Comparison of ENCODE assay signal across 24 cellular contexts in the genomic region with DNA sequence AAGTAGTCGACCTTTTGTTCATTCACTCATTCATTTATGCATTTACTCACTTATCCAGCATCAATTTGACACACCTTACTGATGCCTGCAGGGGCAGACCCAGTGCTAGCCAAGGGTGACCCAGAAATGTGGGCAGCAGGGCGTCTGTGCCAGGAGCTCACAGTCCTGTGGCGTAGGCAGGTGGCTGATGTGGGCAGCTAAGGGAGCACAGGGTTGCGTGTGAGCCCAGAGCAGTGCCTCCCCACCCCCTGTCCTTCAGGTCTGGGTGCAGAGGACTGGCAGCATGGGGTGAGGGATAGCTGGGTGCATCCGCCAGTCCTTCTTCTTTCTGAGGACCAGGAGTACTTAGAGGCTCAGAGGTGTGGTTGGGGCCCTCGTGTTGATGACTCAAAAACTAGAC.
A peak's percentile ranks its signal among the peaks of the same experiment; 100 is the strongest.
DNase-seq lines count a peak whose midpoint lies in the region; ATAC-seq and TF ChIP-seq lines count a peak whose summit lies in the region.
"Had no signal": no experiment of that assay in that cellular context is flagged by ENCODE, and none has a peak within 500 bp of the region (broad histone marks: within the 10 kb centered on the region; RNA-seq: fewer than 3 reads in every experiment).

No MANE protein-coding gene starts in this region.

- intact Hi-C loops in Panc1 (cut with micrococcal nuclease; ENCODE audit: unreplicated experiment) = loop anchor here (10.0 kb wide), 1 partner anchor 78 kb away; no protein-coding TSS in a partner anchor

- H3K4me1 ChIP-seq in Panc1 (ENCODE audit: control insufficient read depth, insufficient read depth, low read length) = no peaks in the 10 kb centered on the region; the same call in 1 of the 2 replicates
- H3K4me1 ChIP-seq: Caco-2, gastrocnemius medialis had no signal

- H3K27ac ChIP-seq in Panc1 (ENCODE audit: low read length) = peak overlapping the region; percentile 51; the same call in 1 of the 2 replicates
- H3K27ac ChIP-seq: brain microvascular endothelial cell, gastrocnemius medialis, GM23248, SK-N-MC, transverse colon had no signal

- H3K4me3 Mint-ChIP-seq in stimulated activated naive CD8-positive, alpha-beta T cell treated with anti-CD3 and anti-CD28 coated beads, Interleukin-15, amount 100 ng/mL, for 72 hours = no peak overlapping the region
- no peak overlapping the region for H3K4me3 Mint-ChIP-seq in activated naive CD8-positive, alpha-beta T cell treated with anti-CD3 and anti-CD28 coated beads, Interleukin-2, amount 50 U/mL, for 24 hours
- H3K4me3 Mint-ChIP-seq: activated T-helper 1 cell treated with anti-CD3 and anti-CD28 coated beads, Interleukin-12 subunit alpha, Interleukin-12 subunit beta, Interleukin-2, Interleukin-4 antibody, amounts not matched to agents 30 ng/mL and 10 ng/mL and 1 ng/mL, durations not matched to agents 14 hours and 24 hours and 36 hours; CD14-positive monocyte; IgD-negative memory B cell; neural crest cell; WTC11 had no signal

- H3K27me3 ChIP-seq in Panc1 (ENCODE audit: control insufficient read depth, insufficient read depth, low read length) = no peaks in the 10 kb centered on the region
- H3K27me3 ChIP-seq: brain microvascular endothelial cell, gastrocnemius medialis, transverse colon had no signal

- DNase-seq in stimulated activated naive CD8-positive, alpha-beta T cell treated with anti-CD3 and anti-CD28 coated beads, Interleukin-15, Interleukin-2, amounts not matched to agents 100 U/mL and 50 U/mL, for 24 hours = no peak
- DNase-seq in stimulated activated naive CD8-positive, alpha-beta T cell treated with anti-CD3 and anti-CD28 coated beads, Interleukin-15, amount 100 ng/mL, for 72 hours = no peak
- DNase-seq in Panc1 (ENCODE audit: low read depth, low spot score) (no peak), mesenteric fat pad (ENCODE audit: low spot score) (peak; percentile 74)
- no peak for DNase-seq in activated naive CD8-positive, alpha-beta T cell treated with anti-CD3 and anti-CD28 coated beads, Interleukin-2, amount 50 U/mL, for 24 hours
- DNase-seq: activated CD4-positive, alpha-beta T cell treated with anti-CD3 and anti-CD28 coated beads, Interleukin-2, amount 50 U/mL, for 1 hour; activated naive CD4-positive, alpha-beta T cell treated with anti-CD3 and anti-CD28 coated beads, Interleukin-2, amount 50 U/mL, for 16 hours; amniotic stem cell; brain microvascular endothelial cell; Caco-2; gastrocnemius medialis; left cardiac atrium; stimulated activated CD4-positive, alpha-beta T cell treated with anti-CD3 and anti-CD28 coated beads, Interleukin-4, amount 100 ng/mL, for 24 hours; T-helper 1 cell; transverse colon had no signal

- TF ChIP-seq CTCF in Panc1 (IDR thresholded peaks at IDR 0.05) = no peak

- no TSS peak for BruUV-seq in Panc1 (replicated peaks; lab: Mats Ljungman, UMichigan)

- no peaks in the 10 kb centered on the region for H3K36me3 Mint-ChIP-seq in activated naive CD8-positive, alpha-beta T cell treated with anti-CD3 and anti-CD28 coated beads, Interleukin-2, amount 50 U/mL, for 24 hours (ENCODE audit: low read depth)
- H3K36me3 Mint-ChIP-seq: WTC11 had no signal

- in situ Hi-C loops in Panc1 (cut with HindIII; ENCODE audit: low pct_unique_long_range_greater_than_20kb, low sequenced_read_pairs) = no loop called here

- H3K4me1 Mint-ChIP-seq in stimulated activated naive CD8-positive, alpha-beta T cell treated with anti-CD3 and anti-CD28 coated beads, Interleukin-15, amount 100 ng/mL, for 72 hours = no peaks in the 10 kb centered on the region
- no peaks in the 10 kb centered on the region for H3K4me1 Mint-ChIP-seq in activated naive CD8-positive, alpha-beta T cell treated with anti-CD3 and anti-CD28 coated beads, Interleukin-2, amount 50 U/mL, for 24 hours
- H3K4me1 Mint-ChIP-seq: CD14-positive monocyte, IgD-negative memory B cell had no signal

- peak overlapping the region in 1 of 2 donors; percentile 89 for H3K27ac Mint-ChIP-seq in stimulated activated naive CD8-positive, alpha-beta T cell treated with anti-CD3 and anti-CD28 coated beads, Interleukin-15, amount 100 ng/mL, for 72 hours
- H3K27ac Mint-ChIP-seq in activated naive CD8-positive, alpha-beta T cell treated with anti-CD3 and anti-CD28 coated beads, Interleukin-2, amount 50 U/mL, for 24 hours = no peak overlapping the region
- H3K27ac Mint-ChIP-seq: activated T-helper 1 cell treated with anti-CD3 and anti-CD28 coated beads, Interleukin-12 subunit alpha, Interleukin-12 subunit beta, Interleukin-2, Interleukin-4 antibody, amounts not matched to agents 30 ng/mL and 10 ng/mL and 1 ng/mL, durations not matched to agents 14 hours and 24 hours and 36 hours; CD14-positive monocyte; WTC11 had no signal

- H3K4me3 ChIP-seq in Panc1 (ENCODE audit: low read depth in 2 of 2, low read length in 2 of 2) = no peak overlapping the region
- H3K4me3 ChIP-seq: gastrocnemius medialis, GM23248, SK-N-MC, transverse colon had no signal

- ATAC-seq in stimulated activated naive CD8-positive, alpha-beta T cell treated with anti-CD3 and anti-CD28 coated beads, Interleukin-15, Interleukin-2, amounts not matched to agents 100 U/mL and 50 U/mL, for 24 hours = peak; percentile 32
- ATAC-seq in stimulated activated naive CD8-positive, alpha-beta T cell treated with anti-CD3 and anti-CD28 coated beads, Interleukin-15, amount 100 ng/mL, for 72 hours = no peak
- 0 out of 2 replicates have a peak, but pooled peaks have one; percentile 13 for ATAC-seq in Panc1
- no peak for ATAC-seq in GM21529 (IDR thresholded peaks at IDR 0.05; ENCODE audit: unreplicated experiment)
- no peak for ATAC-seq in GM18870 (IDR thresholded peaks at IDR 0.05; ENCODE audit: unreplicated experiment)
- no peak for ATAC-seq in activated naive CD8-positive, alpha-beta T cell treated with anti-CD3 and anti-CD28 coated beads, Interleukin-2, amount 50 U/mL, for 24 hours
- ATAC-seq: gastrocnemius medialis had no signal

- H3K27me3 Mint-ChIP-seq in stimulated activated naive CD8-positive, alpha-beta T cell treated with anti-CD3 and anti-CD28 coated beads, Interleukin-15, amount 100 ng/mL, for 72 hours = no peaks in the 10 kb centered on the region
- H3K27me3 Mint-ChIP-seq in activated naive CD8-positive, alpha-beta T cell treated with anti-CD3 and anti-CD28 coated beads, Interleukin-2, amount 50 U/mL, for 24 hours = no peaks in the 10 kb centered on the region
- H3K27me3 Mint-ChIP-seq: IgD-negative memory B cell had no signal

- POLR2A ChIA-PET in Panc1 (lab: Charles Lee) = no interaction called here

- CTCF ChIA-PET in Panc1 (lab: Charles Lee) = no interaction called here

- no peaks in the 10 kb centered on the region for H3K9me3 Mint-ChIP-seq in stimulated activated naive CD8-positive, alpha-beta T cell treated with anti-CD3 and anti-CD28 coated beads, Interleukin-15, amount 100 ng/mL, for 72 hours
- H3K9me3 Mint-ChIP-seq in activated naive CD8-positive, alpha-beta T cell treated with anti-CD3 and anti-CD28 coated beads, Interleukin-2, amount 50 U/mL, for 24 hours = no peaks in the 10 kb centered on the region
- H3K9me3 Mint-ChIP-seq: activated T-helper 1 cell treated with anti-CD3 and anti-CD28 coated beads, Interleukin-12 subunit alpha, Interleukin-12 subunit beta, Interleukin-2, Interleukin-4 antibody, amounts not matched to agents 30 ng/mL and 10 ng/mL and 1 ng/mL, durations not matched to agents 14 hours and 24 hours and 36 hours; neural crest cell; WTC11 had no signal

- H3K36me3 ChIP-seq in Panc1 (ENCODE audit: control insufficient read depth, insufficient read depth, low read length) = no peaks in the 10 kb centered on the region
- H3K36me3 ChIP-seq: transverse colon had no signal

- H3K9me3 ChIP-seq in Panc1 (ENCODE audit: control insufficient read depth, insufficient read depth, low read depth, low read length) = no peaks in the 10 kb centered on the region
- H3K9me3 ChIP-seq: Caco-2, gastrocnemius medialis, transverse colon had no signal

Comparison
In these comparisons a context has a peak if more than half of its experiments do, and no peak if none do; other contexts are left out.
1. ATAC-seq: peak in stimulated activated naive CD8-positive, alpha-beta T cell treated with anti-CD3 and anti-CD28 coated beads, Interleukin-15, Interleukin-2, amounts not matched to agents 100 U/mL and 50 U/mL, for 24 hours (single experiment) and Panc1 (single experiment); none in stimulated activated naive CD8-positive, alpha-beta T cell treated with anti-CD3 and anti-CD28 coated beads, Interleukin-15, amount 100 ng/mL, for 72 hours (single experiment), GM21529 (single experiment), GM18870 (single experiment) and activated naive CD8-positive, alpha-beta T cell treated with anti-CD3 and anti-CD28 coated beads, Interleukin-2, amount 50 U/mL, for 24 hours (single experiment).